26 cellular contexts compared by ENCODE assay signal in the genomic region with DNA sequence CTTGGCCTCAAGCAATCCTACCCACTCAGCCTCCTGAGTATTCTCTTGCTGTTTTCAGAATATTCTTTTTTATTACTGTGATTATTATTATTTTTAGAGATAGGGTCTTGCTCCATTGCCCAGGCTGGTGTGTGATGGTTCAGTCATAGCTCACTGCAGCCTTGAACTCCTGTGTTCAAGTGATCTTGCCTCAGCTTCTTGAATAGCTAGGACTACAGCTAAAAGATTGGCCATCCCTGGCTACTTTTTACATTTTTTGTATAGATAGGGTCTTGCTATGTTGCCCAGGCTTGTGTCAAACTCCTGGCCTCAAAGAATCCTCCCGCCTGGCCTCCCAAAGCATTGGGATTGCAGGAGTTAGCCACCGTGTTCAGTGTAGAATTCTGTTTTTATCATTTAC.
"Had no signal": no experiment of that assay in that cellular context is flagged by ENCODE, and none has a peak within 500 bp of the region (broad histone marks: within the 10 kb centered on the region; RNA-seq: fewer than 3 reads in every experiment).

No MANE protein-coding gene starts in this region.

- H3K27me3 ChIP-seq: colonic mucosa, esophagus squamous epithelium, gastrocnemius medialis, heart right ventricle, left lung had no signal

- FAIRE-seq: endometrium, islet of Langerhans, keratinocyte had no signal

- H3K4me1 Mint-ChIP-seq: mesothelial cell of epicardium had no signal

- H3K4me3 Mint-ChIP-seq: dendritic cell treated with granulocyte-macrophage colony-stimulating factor and Interleukin-4, amounts not matched to agents 40 ng/mL and 50 ng/mL, for 4 days; mesothelial cell of epicardium had no signal

- H3K4me3 ChIP-seq: colonic mucosa, esophagus squamous epithelium, gastrocnemius medialis, heart right ventricle, left lung, lower lobe of right lung, mucosa of descending colon had no signal

- H3K4me1 ChIP-seq: colonic mucosa, esophagus squamous epithelium, left lung, lower lobe of right lung had no signal

- H3K27ac ChIP-seq: colonic mucosa, epithelial cell of prostate, esophagus squamous epithelium, gastrocnemius medialis, heart right ventricle, left lung, lower lobe of right lung had no signal

- H3K27me3 Mint-ChIP-seq: dendritic cell treated with granulocyte-macrophage colony-stimulating factor and Interleukin-4, amounts not matched to agents 40 ng/mL and 50 ng/mL, for 4 days; naive B cell had no signal

- H3K27ac Mint-ChIP-seq: dendritic cell treated with granulocyte-macrophage colony-stimulating factor and Interleukin-4, amounts not matched to agents 40 ng/mL and 50 ng/mL, for 4 days; mesothelial cell of epicardium; naive B cell had no signal

- DNase-seq: colonic mucosa; cortex of kidney; effector CD8-positive, alpha-beta T cell; erythroblast; esophagus squamous epithelium; foreskin fibroblast; foreskin melanocyte; gastrocnemius medialis; glutamatergic neuron; head of caudate nucleus; heart right ventricle; hippocampal formation; left cardiac atrium; left lung; left ventricle myocardium superior; lower lobe of right lung; mesenchymal stem cell; mucosa of descending colon; naive B cell had no signal

- ATAC-seq: esophagus mucosa, gastrocnemius medialis, heart right ventricle, left cardiac atrium, left lung, left ventricle myocardium superior, lower lobe of right lung, mucosa of descending colon had no signal

- H3K36me3 ChIP-seq: colonic mucosa, lower lobe of right lung had no signal

- H3K9me3 ChIP-seq: colonic mucosa had no signal
